1 cellular context compared by ENCODE assay signal in genomic region chr20:1979116-1979778, GRCh38.
TF ChIP-seq lines count a peak whose summit lies in the region.

No MANE protein-coding gene starts in this region.

TF ChIP-seq in A549, 52 proteins besides CTCF, POLR2A, EP300 and RAD21 (continued from another document):
- TF ChIP-seq, protein P1, sequence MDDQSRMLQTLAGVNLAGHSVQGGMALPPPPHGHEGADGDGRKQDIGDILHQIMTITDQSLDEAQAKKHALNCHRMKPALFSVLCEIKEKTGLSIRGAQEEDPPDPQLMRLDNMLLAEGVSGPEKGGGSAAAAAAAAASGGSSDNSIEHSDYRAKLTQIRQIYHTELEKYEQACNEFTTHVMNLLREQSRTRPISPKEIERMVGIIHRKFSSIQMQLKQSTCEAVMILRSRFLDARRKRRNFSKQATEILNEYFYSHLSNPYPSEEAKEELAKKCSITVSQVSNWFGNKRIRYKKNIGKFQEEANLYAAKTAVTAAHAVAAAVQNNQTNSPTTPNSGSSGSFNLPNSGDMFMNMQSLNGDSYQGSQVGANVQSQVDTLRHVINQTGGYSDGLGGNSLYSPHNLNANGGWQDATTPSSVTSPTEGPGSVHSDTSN (IDR thresholded peaks at IDR 0.05): no peak
